1 cellular context compared by ENCODE assay signal in genomic region chr2:47907097-47907781, GRCh38.
TF ChIP-seq lines count a peak whose summit lies in the region.

No MANE protein-coding gene starts in this region.

TF ChIP-seq in K562, 482 proteins besides CTCF, POLR2A, EP300 and RAD21 (continued from another document and continues in another):
- no peak for TF ChIP-seq GMEB1 (CRISPR knock-in tag; IDR thresholded peaks at IDR 0.05)
- no peak for TF ChIP-seq ZNF407 (IDR thresholded peaks at IDR 0.05; ENCODE audit: low read depth)
- TF ChIP-seq FIP1L1 (IDR thresholded peaks at IDR 0.05; ENCODE audit: low read depth, low read length, poor library complexity, severe bottlenecking) = no peak
- TF ChIP-seq HOXB6 (CRISPR knock-in tag; IDR thresholded peaks at IDR 0.05; ENCODE audit: borderline replicate concordance) = no peak
- TF ChIP-seq MIER1 (IDR thresholded peaks at IDR 0.05; ENCODE audit: low read depth) = no peak; the same call in 1 of the 2 replicates
- no peak for TF ChIP-seq ZNF551 (CRISPR knock-in tag; IDR thresholded peaks at IDR 0.05)
- no peak for TF ChIP-seq GABPA (tag; conservative IDR thresholded peaks at IDR 0.05; ENCODE audit: low read depth)
- no peak for TF ChIP-seq HNRNPK (IDR thresholded peaks at IDR 0.05; ENCODE audit: low read depth, low read length, poor library complexity, severe bottlenecking)
- no peak for TF ChIP-seq FOXO4 (CRISPR knock-in tag; IDR thresholded peaks at IDR 0.05)
- no peak for TF ChIP-seq ZBTB49 (CRISPR knock-in tag; IDR thresholded peaks at IDR 0.05; ENCODE audit: borderline replicate concordance)
- no peak for TF ChIP-seq E2F1 (CRISPR knock-in tag; IDR thresholded peaks at IDR 0.05)
- TF ChIP-seq ZMIZ1 (IDR thresholded peaks at IDR 0.05; ENCODE audit: low read depth in 2 of 2, low read length in 2 of 2) = no peak
- TF ChIP-seq MLLT1 (IDR thresholded peaks at IDR 0.05) = 0 out of 4 replicates have a peak, but pooled peaks of 1 of the 2 experiments have one; percentile 0
- no peak for TF ChIP-seq CHD2 (IDR thresholded peaks at IDR 0.05; ENCODE audit: low read depth, low read length)
- TF ChIP-seq SREBF2 (CRISPR knock-in tag; IDR thresholded peaks at IDR 0.05) = no peak
- TF ChIP-seq NR4A1 (CRISPR knock-in tag; IDR thresholded peaks at IDR 0.05) = no peak
- TF ChIP-seq NR4A1 (tag; IDR thresholded peaks at IDR 0.05) = no peak
- TF ChIP-seq HMBOX1 (IDR thresholded peaks at IDR 0.05) = no peak
- TF ChIP-seq ZNF280A (IDR thresholded peaks at IDR 0.05; ENCODE audit: low read depth, partially characterized antibody) = no peak
- no peak for TF ChIP-seq FOXJ2 (tag; IDR thresholded peaks at IDR 0.05)
- no peak for TF ChIP-seq SMAD2 (IDR thresholded peaks at IDR 0.05; ENCODE audit: low read depth, low read length)
- no peak for TF ChIP-seq KAT8 (IDR thresholded peaks at IDR 0.05; ENCODE audit: low read depth)
- TF ChIP-seq ZBTB9 (CRISPR knock-in tag; IDR thresholded peaks at IDR 0.05) = no peak
- no peak for TF ChIP-seq ETV5 (CRISPR knock-in tag; IDR thresholded peaks at IDR 0.05; ENCODE audit: low read depth)
- peak; percentile 23; the same call in 1 of the 2 replicates for TF ChIP-seq ZZZ3 (IDR thresholded peaks at IDR 0.05)
- TF ChIP-seq NFRKB (IDR thresholded peaks at IDR 0.05; ENCODE audit: low read depth) = 0 out of 2 replicates have a peak, but pooled peaks have one; percentile 34
